Comparison of ENCODE assay signal across 10 cellular contexts in the genomic region with DNA sequence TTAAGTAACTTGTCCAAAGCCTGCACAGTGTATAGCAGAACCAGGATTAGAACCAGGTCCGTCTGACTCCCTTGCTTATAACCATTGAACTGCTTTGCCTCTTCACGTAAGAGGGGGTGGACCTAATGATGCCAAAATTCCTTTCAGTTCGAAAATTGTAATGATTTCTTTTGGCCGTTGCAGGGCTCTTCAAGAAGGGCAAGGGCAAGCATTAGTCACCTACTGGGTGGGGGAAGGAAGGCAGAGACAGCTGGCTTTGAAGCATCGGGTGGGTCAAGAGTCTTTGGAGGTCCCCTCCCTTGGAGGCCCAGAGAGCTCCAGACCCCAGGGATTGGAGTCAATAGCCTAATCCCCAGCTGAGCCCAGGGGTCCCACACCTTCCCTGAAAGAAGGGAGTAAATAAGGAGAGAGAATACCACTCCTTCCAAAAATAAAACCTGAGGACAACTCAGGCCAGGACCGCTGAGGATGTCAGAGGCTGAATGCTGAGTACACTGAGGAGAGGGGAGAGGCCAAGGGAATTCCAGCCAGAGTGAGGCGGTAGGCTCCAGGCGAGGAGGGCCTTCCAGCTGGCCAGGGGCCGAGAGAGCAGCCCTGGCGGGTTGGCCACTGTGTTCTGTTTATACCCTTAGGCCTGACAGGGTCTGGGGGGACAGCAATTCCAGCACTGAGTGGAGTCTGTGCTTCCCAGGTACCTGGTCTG. TPM values are rescaled to one million over a fixed set of nuclear protein-coding genes. Genes with fewer than 3 reads are reported as not detected.
DNase-seq lines count a peak whose midpoint lies in the region; ATAC-seq and TF ChIP-seq lines count a peak whose summit lies in the region.
"Had no signal": no experiment of that assay in that cellular context is flagged by ENCODE, and none has a peak within 500 bp of the region (broad histone marks: within the 10 kb centered on the region; RNA-seq: fewer than 3 reads in every experiment).

No MANE protein-coding gene starts in this region.

- peak overlapping the region; percentile 62 to 75 (median 72) for H3K27ac ChIP-seq in sigmoid colon

- TF ChIP-seq EP300 in sigmoid colon (IDR thresholded peaks at IDR 0.05) = no peak

- TF ChIP-seq CTCF in sigmoid colon (IDR thresholded peaks at IDR 0.05) = no peak

- intact Hi-C loops in left cardiac atrium (cut with DNase I) = no loop called here
- intact Hi-C loops in sigmoid colon (cut with DNase I) = loop anchor here (10.0 kb wide), 1 partner anchor 327 kb away; no protein-coding TSS in a partner anchor

- POLR2A ChIA-PET in HEK293T (lab: Yijun Ruan, JAX) = interaction anchor here (3.4 kb wide), 1 partner anchor 48 kb away, joined by 16 read pairs; no protein-coding TSS in a partner anchor

- H3K4me3 ChIP-seq in sigmoid colon = no peak overlapping the region

- no peaks in the 10 kb centered on the region for H3K9me3 ChIP-seq in sigmoid colon

- CTCF ChIA-PET in HEK293T (lab: Yijun Ruan, JAX) = no interaction called here

- no peak for TF ChIP-seq POLR2A in sigmoid colon (IDR thresholded peaks at IDR 0.05)

- no peaks in the 10 kb centered on the region for H3K36me3 ChIP-seq in sigmoid colon

- H3K27me3 ChIP-seq in sigmoid colon = no peaks in the 10 kb centered on the region

- ATAC-seq in SK-N-SH treated with all-trans-retinoic acid at 6 μM for 48 hours (peak; percentile 6), left cardiac atrium (peak; percentile 20 to 28), HG03521 (IDR thresholded peaks at IDR 0.05; ENCODE audit: unreplicated experiment) (no peak), GM19395 (IDR thresholded peaks at IDR 0.05; ENCODE audit: unreplicated experiment) (no peak)

- DNase-seq in ELF-1 (ENCODE audit: low read depth, low spot score) = peak; percentile 81
- peak; percentile 32 for DNase-seq in left cardiac atrium
- peak; percentile 83 for DNase-seq in sigmoid colon
- no peak for DNase-seq in HEK293T (ENCODE audit: extremely low spot score)
- no peak for DNase-seq in LoVo (ENCODE audit: low spot score)
- DNase-seq: activated CD4-positive, alpha-beta memory T cell treated with anti-CD3 and anti-CD28 coated beads, Interleukin-2, amount 10 ng/mL, durations not matched to agents 7 days and 5 days; foreskin melanocyte had no signal

- H3K4me1 ChIP-seq in sigmoid colon = peaks cover 0 to 53% (median 49%) of the 10 kb centered on the region in 4 donors

- WGBS in sigmoid colon, 2 donors = 73 to 74% methylated on average over 10 of the region's 10 CpGs

TF ChIP-seq in SK-N-SH treated with all-trans-retinoic acid at 6 μM for 48 hours, 23 proteins besides CTCF, POLR2A, EP300 and RAD21:
- TF ChIP-seq ARNTL (CRISPR knock-in tag; IDR thresholded peaks at IDR 0.05; ENCODE audit: borderline replicate concordance, low read depth) (no peak), GLIS3 (CRISPR knock-in tag; IDR thresholded peaks at IDR 0.05) (no peak), ZFP3 (CRISPR knock-in tag; IDR thresholded peaks at IDR 0.05) (no peak), ZNF8 (CRISPR knock-in tag; IDR thresholded peaks at IDR 0.05) (no peak), ZNF565 (CRISPR knock-in tag; conservative IDR thresholded peaks at IDR 0.05; ENCODE audit: low read depth) (no peak), OSR1 (CRISPR knock-in tag; IDR thresholded peaks at IDR 0.05) (no peak)
- TF ChIP-seq, protein P1, sequence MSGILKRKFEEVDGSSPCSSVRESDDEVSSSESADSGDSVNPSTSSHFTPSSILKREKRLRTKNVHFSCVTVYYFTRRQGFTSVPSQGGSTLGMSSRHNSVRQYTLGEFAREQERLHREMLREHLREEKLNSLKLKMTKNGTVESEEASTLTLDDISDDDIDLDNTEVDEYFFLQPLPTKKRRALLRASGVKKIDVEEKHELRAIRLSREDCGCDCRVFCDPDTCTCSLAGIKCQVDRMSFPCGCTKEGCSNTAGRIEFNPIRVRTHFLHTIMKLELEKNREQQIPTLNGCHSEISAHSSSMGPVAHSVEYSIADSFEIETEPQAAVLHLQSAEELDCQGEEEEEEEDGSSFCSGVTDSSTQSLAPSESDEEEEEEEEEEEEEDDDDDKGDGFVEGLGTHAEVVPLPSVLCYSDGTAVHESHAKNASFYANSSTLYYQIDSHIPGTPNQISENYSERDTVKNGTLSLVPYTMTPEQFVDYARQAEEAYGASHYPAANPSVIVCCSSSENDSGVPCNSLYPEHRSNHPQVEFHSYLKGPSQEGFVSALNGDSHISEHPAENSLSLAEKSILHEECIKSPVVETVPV (CRISPR knock-in tag; IDR thresholded peaks at IDR 0.05) = no peak
TF ChIP-seq in SK-N-SH treated with all-trans-retinoic acid at 6 μM for 48 hours: peak in this region for 0.

TF ChIP-seq in HEK293T, 16 proteins besides CTCF, POLR2A, EP300 and RAD21:
- TF ChIP-seq NFRKB (IDR thresholded peaks at IDR 0.05) (no peak), ZNF384 (IDR thresholded peaks at IDR 0.05) (no peak), SP1 (IDR thresholded peaks at IDR 0.05) (no peak), L3MBTL2 (conservative IDR thresholded peaks at IDR 0.05) (no peak), HDGF (IDR thresholded peaks at IDR 0.05; ENCODE audit: borderline replicate concordance) (no peak), FOXK2 (IDR thresholded peaks at IDR 0.05) (no peak), ARNT (IDR thresholded peaks at IDR 0.05) (no peak), FOXA1 (IDR thresholded peaks at IDR 0.05) (no peak), SUZ12 (IDR thresholded peaks at IDR 0.05) (no peak), LEF1 (IDR thresholded peaks at IDR 0.05; ENCODE audit: borderline replicate concordance) (no peak)

RNA-seq across cellular contexts. Expression of a gene that starts 14.1 kb away (rescaled TPM):
- total RNA-seq in left cardiac atrium = 10 to 100 TPM; 20.7 to 28.0 TPM
- 1 to 10 TPM in 3 of 4 donors, under 1 TPM in 1; 0.66 to 7.2 (median 2.6) TPM for total RNA-seq in sigmoid colon
- 10 to 100 TPM; 43.2 to 63.1 (median 44.7) TPM for polyA plus RNA-seq in sigmoid colon
- total RNA-seq: activated CD4-positive, alpha-beta memory T cell treated with anti-CD3 and anti-CD28 coated beads, Interleukin-2, amount 10 ng/mL, durations not matched to agents 7 days and 5 days had no signal

RNA-seq across cellular contexts. Expression of a gene that starts 55.7 kb away (rescaled TPM):
- total RNA-seq in left cardiac atrium = 10 to 100 TPM; 80.2 to 91.8 TPM
- 10 to 100 TPM; 22.5 to 76.7 (median 34.2) TPM for total RNA-seq in sigmoid colon
- polyA plus RNA-seq in sigmoid colon = 10 to 100 TPM; 16.6 to 71.9 (median 19.2) TPM

Comparison
In these comparisons a context has a peak if more than half of its experiments do, and no peak if none do; other contexts are left out.
1. DNase-seq: peak in ELF-1 (single experiment), left cardiac atrium (single experiment) and sigmoid colon (single experiment); none in HEK293T (single experiment) and LoVo (single experiment).
2. ATAC-seq: peak in SK-N-SH treated with all-trans-retinoic acid at 6 μM for 48 hours (single experiment) and left cardiac atrium (2 of 2); none in HG03521 (single experiment) and GM19395 (single experiment).